In the genomic region with DNA sequence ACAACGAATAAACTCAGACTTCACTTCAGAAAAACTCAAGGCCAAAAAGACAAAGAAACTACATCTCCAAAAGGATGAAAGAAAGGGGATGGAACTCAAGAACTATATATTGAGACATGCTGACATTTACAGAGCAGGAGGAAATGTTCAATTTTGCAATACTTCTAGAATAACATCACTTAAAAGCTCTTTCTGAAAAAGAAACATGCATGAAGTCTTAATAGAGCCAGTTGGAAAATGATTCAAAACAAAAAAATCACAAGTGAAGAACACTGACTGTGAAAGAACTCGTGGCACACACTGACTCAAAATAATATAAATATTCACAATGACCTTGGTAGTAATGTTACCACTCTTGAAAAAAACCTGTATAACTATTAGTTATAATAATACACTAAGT, we compare ENCODE assay signal across 18 cellular contexts.
"Had no signal": no experiment of that assay in that cellular context is flagged by ENCODE, and none has a peak within 500 bp of the region (broad histone marks: within the 10 kb centered on the region; RNA-seq: fewer than 3 reads in every experiment).

No MANE protein-coding gene starts in this region.

- H3K27ac ChIP-seq: epithelial cell of prostate had no signal

- ATAC-seq: activated CD8-positive, alpha-beta T cell treated with anti-CD3 and anti-CD28 coated beads, Interleukin-2, amount 10 ng/mL, durations not matched to agents 7 days and 5 days; sciatic nerve had no signal

- H3K4me3 ChIP-seq: lung had no signal

- DNase-seq: activated B cell treated with CpG ODN at 0.5 μM for 24 hours; activated CD4-positive, alpha-beta T cell treated with anti-CD3 and anti-CD28 coated beads, Interleukin-2, amount 10 ng/mL, durations not matched to agents 24 days and 14 days; activated CD8-positive, alpha-beta memory T cell treated with anti-CD3 and anti-CD28 coated beads, Interleukin-2, amount 50 U/mL, for 4 hours; activated CD8-positive, alpha-beta T cell treated with anti-CD3 and anti-CD28 coated beads, Interleukin-2, amount 10 ng/mL, durations not matched to agents 7 days and 5 days; activated effector memory CD4-positive, alpha-beta T cell treated with anti-CD3 and anti-CD28 coated beads, Interleukin-2, amount 50 U/mL, for 16 hours; activated T-cell treated with anti-CD3 and anti-CD28 coated beads, Interleukin-2, amount 50 U/mL, for 48 hours; amniotic stem cell; dermis blood vessel endothelial cell; islet precursor cell; midbrain; stimulated activated CD4-positive, alpha-beta T cell treated with anti-CD3 and anti-CD28 coated beads, Interleukin-4, amount 100 ng/mL, for 24 hours; stimulated activated naive CD4-positive, alpha-beta T cell; substantia nigra; T-helper 2 cell; trophoblast cell had no signal
